In genomic region chr2:161172901-161173540, GRCh38 we compare ENCODE assay signal across 1 cellular context.
TF ChIP-seq lines count a peak whose summit lies in the region.

No MANE protein-coding gene starts in this region.

TF ChIP-seq in K562, 482 proteins besides CTCF, POLR2A, EP300 and RAD21 (continued from another document and continues in another):
- TF ChIP-seq KDM4B (IDR thresholded peaks at IDR 0.05; ENCODE audit: borderline replicate concordance in 2 of 2, low read depth in 1 of 2) (0 out of 4 replicates have a peak, but pooled peaks of 1 of the 2 experiments have one; percentile 15), CBFB (CRISPR knock-in tag; IDR thresholded peaks at IDR 0.05) (no peak), PRPF4 (IDR thresholded peaks at IDR 0.05; ENCODE audit: insufficient read depth, low read depth, low read length, poor library complexity, severe bottlenecking) (no peak), CTBP1 (IDR thresholded peaks at IDR 0.05; ENCODE audit: borderline replicate concordance) (peak; percentile 56; the same call in 1 of the 2 replicates), HINFP (tag; conservative IDR thresholded peaks at IDR 0.05; ENCODE audit: low read depth) (no peak), RNF2 (IDR thresholded peaks at IDR 0.05) (peak; percentile 94), ZNF253 (CRISPR knock-in tag; conservative IDR thresholded peaks at IDR 0.05) (no peak), MBD2 (IDR thresholded peaks at IDR 0.05; ENCODE audit: borderline replicate concordance, low read depth) (peak; percentile 80; the same call in 1 of the 2 replicates), SMAD3 (CRISPR knock-in tag; conservative IDR thresholded peaks at IDR 0.05) (0 out of 2 replicates have a peak, but pooled peaks have one; percentile 62), TRIM24 (IDR thresholded peaks at IDR 0.05) (peak; percentile 92 to 94), MAFK (IDR thresholded peaks at IDR 0.05; ENCODE audit: low read length) (peak; percentile 69; the same call in 1 of the 2 replicates), PHB2 (IDR thresholded peaks at IDR 0.05; ENCODE audit: low read depth) (peak; percentile 91), KAT8 (IDR thresholded peaks at IDR 0.05; ENCODE audit: low read depth) (no peak), HMG20A (CRISPR knock-in tag; conservative IDR thresholded peaks at IDR 0.05) (no peak), SUPT5H (IDR thresholded peaks at IDR 0.05) (no peak), TCF3 (CRISPR knock-in tag; IDR thresholded peaks at IDR 0.05) (peak; percentile 98), DLX4 (CRISPR knock-in tag; IDR thresholded peaks at IDR 0.05) (no peak), ATF1 (CRISPR knock-in tag; IDR thresholded peaks at IDR 0.05) (no peak), ATF1 (tag; IDR thresholded peaks at IDR 0.05) (peak; percentile 66), SMAD4 (CRISPR knock-in tag; conservative IDR thresholded peaks at IDR 0.05) (peak; percentile 69; the same call in 1 of the 2 replicates), ARNT (IDR thresholded peaks at IDR 0.05) (peak; percentile 94 to 95), ZNF644 (tag; IDR thresholded peaks at IDR 0.05; ENCODE audit: low read depth) (peak; percentile 30; the same call in 1 of the 2 replicates), ID3 (CRISPR knock-in tag; IDR thresholded peaks at IDR 0.05) (no peak), ID3 (tag; IDR thresholded peaks at IDR 0.05) (peak; percentile 78; the same call in 1 of the 2 replicates), KLF16 (IDR thresholded peaks at IDR 0.05) (peak; percentile 93), SAFB2 (IDR thresholded peaks at IDR 0.05; ENCODE audit: borderline replicate concordance, low read depth, low read length, severe bottlenecking) (no peak), FOXJ2 (tag; IDR thresholded peaks at IDR 0.05) (peak; percentile 81), EP400 (IDR thresholded peaks at IDR 0.05) (peak; percentile 64), KAT2B (IDR thresholded peaks at IDR 0.05; ENCODE audit: low read depth, low read length) (no peak), ZNF707 (CRISPR knock-in tag; conservative IDR thresholded peaks at IDR 0.05) (no peak), GATA2 (CRISPR knock-in tag; IDR thresholded peaks at IDR 0.05) (peak; percentile 85), EWSR1 (IDR thresholded peaks at IDR 0.05; ENCODE audit: borderline replicate concordance, low read depth, partially characterized antibody) (peak; percentile 85), FOS (IDR thresholded peaks at IDR 0.05; ENCODE audit: extremely low read depth, insufficient read length) (no peak), THRB (CRISPR knock-in tag; conservative IDR thresholded peaks at IDR 0.05) (no peak), ELK3 (CRISPR knock-in tag; IDR thresholded peaks at IDR 0.05) (no peak), POLR3A (IDR thresholded peaks at IDR 0.05; ENCODE audit: borderline replicate concordance, extremely low read depth, insufficient read depth, insufficient read length) (no peak), ZNF347 (CRISPR knock-in tag; IDR thresholded peaks at IDR 0.05; ENCODE audit: low read depth) (no peak), KDM2B (CRISPR knock-in tag; IDR thresholded peaks at IDR 0.05) (no peak), CCNT2 (IDR thresholded peaks at IDR 0.05; ENCODE audit: borderline replicate concordance, extremely low read depth, insufficient read length, low read depth, low read length) (peak; percentile 99), KDM1A (IDR thresholded peaks at IDR 0.05) (peak; percentile 87 to 88), BRCA1 (IDR thresholded peaks at IDR 0.05) (no peak), BRCA1 (CRISPR knock-in tag; IDR thresholded peaks at IDR 0.05) (no peak), SMARCE1 (IDR thresholded peaks at IDR 0.05) (peak; percentile 99), NCOA1 (IDR thresholded peaks at IDR 0.05; ENCODE audit: low read depth) (peak; percentile 86; the same call in 1 of the 2 replicates), HMGN3 (IDR thresholded peaks at IDR 0.05; ENCODE audit: borderline replicate concordance, extremely low read depth, insufficient read length, low read depth, low read length) (peak; percentile 89), ELF2 (CRISPR knock-in tag; IDR thresholded peaks at IDR 0.05) (no peak), PTBP1 (IDR thresholded peaks at IDR 0.05; ENCODE audit: low read depth, low read length) (no peak), CREM (IDR thresholded peaks at IDR 0.05; ENCODE audit: low read depth) (peak; percentile 84), FOXK2 (conservative IDR thresholded peaks at IDR 0.05 in 1 of 2, IDR thresholded peaks at IDR 0.05 in 1 of 2; ENCODE audit: low read depth in 2 of 2) (peak; percentile 13 to 56; a peak in 3 of 4 replicates), U2AF1 (optimal IDR thresholded peaks at IDR 0.05; ENCODE audit: low read depth, low read length) (no peak), STAT5A (IDR thresholded peaks at IDR 0.05; ENCODE audit: borderline replicate concordance, low read length) (peak; percentile 95), ZNF217 (CRISPR knock-in tag; IDR thresholded peaks at IDR 0.05) (no peak), NCOR1 (IDR thresholded peaks at IDR 0.05) (peak; percentile 98), MYC (IDR thresholded peaks at IDR 0.05; ENCODE audit: low read depth, low read length) (peak; percentile 37; the same call in 1 of the 2 replicates), MYC (CRISPR knock-in tag; IDR thresholded peaks at IDR 0.05; ENCODE audit: borderline replicate concordance, low read depth) (no peak), LEF1 (IDR thresholded peaks at IDR 0.05) (peak; percentile 97), ZBTB49 (CRISPR knock-in tag; IDR thresholded peaks at IDR 0.05; ENCODE audit: borderline replicate concordance) (no peak), HMBOX1 (IDR thresholded peaks at IDR 0.05) (peak; percentile 93), DIDO1 (tag; IDR thresholded peaks at IDR 0.05; ENCODE audit: low read depth) (no peak), MCM3 (IDR thresholded peaks at IDR 0.05) (no peak), HNRNPK (IDR thresholded peaks at IDR 0.05; ENCODE audit: low read depth, low read length, poor library complexity, severe bottlenecking) (no peak)
- TF ChIP-seq, protein P1, sequence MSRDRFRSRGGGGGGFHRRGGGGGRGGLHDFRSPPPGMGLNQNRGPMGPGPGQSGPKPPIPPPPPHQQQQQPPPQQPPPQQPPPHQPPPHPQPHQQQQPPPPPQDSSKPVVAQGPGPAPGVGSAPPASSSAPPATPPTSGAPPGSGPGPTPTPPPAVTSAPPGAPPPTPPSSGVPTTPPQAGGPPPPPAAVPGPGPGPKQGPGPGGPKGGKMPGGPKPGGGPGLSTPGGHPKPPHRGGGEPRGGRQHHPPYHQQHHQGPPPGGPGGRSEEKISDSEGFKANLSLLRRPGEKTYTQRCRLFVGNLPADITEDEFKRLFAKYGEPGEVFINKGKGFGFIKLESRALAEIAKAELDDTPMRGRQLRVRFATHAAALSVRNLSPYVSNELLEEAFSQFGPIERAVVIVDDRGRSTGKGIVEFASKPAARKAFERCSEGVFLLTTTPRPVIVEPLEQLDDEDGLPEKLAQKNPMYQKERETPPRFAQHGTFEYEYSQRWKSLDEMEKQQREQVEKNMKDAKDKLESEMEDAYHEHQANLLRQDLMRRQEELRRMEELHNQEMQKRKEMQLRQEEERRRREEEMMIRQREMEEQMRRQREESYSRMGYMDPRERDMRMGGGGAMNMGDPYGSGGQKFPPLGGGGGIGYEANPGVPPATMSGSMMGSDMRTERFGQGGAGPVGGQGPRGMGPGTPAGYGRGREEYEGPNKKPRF (IDR thresholded peaks at IDR 0.05; ENCODE audit: low read depth, low read length) = no peak
- TF ChIP-seq, protein P2, sequence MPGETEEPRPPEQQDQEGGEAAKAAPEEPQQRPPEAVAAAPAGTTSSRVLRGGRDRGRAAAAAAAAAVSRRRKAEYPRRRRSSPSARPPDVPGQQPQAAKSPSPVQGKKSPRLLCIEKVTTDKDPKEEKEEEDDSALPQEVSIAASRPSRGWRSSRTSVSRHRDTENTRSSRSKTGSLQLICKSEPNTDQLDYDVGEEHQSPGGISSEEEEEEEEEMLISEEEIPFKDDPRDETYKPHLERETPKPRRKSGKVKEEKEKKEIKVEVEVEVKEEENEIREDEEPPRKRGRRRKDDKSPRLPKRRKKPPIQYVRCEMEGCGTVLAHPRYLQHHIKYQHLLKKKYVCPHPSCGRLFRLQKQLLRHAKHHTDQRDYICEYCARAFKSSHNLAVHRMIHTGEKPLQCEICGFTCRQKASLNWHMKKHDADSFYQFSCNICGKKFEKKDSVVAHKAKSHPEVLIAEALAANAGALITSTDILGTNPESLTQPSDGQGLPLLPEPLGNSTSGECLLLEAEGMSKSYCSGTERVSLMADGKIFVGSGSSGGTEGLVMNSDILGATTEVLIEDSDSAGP (CRISPR knock-in tag; IDR thresholded peaks at IDR 0.05) = no peak
- TF ChIP-seq, protein P3, sequence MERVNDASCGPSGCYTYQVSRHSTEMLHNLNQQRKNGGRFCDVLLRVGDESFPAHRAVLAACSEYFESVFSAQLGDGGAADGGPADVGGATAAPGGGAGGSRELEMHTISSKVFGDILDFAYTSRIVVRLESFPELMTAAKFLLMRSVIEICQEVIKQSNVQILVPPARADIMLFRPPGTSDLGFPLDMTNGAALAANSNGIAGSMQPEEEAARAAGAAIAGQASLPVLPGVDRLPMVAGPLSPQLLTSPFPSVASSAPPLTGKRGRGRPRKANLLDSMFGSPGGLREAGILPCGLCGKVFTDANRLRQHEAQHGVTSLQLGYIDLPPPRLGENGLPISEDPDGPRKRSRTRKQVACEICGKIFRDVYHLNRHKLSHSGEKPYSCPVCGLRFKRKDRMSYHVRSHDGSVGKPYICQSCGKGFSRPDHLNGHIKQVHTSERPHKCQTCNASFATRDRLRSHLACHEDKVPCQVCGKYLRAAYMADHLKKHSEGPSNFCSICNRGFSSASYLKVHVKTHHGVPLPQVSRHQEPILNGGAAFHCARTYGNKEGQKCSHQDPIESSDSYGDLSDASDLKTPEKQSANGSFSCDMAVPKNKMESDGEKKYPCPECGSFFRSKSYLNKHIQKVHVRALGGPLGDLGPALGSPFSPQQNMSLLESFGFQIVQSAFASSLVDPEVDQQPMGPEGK (CRISPR knock-in tag; IDR thresholded peaks at IDR 0.05; ENCODE audit: borderline replicate concordance) = no peak
